ENCODE assay signal across 14 cellular contexts in the genomic region with DNA sequence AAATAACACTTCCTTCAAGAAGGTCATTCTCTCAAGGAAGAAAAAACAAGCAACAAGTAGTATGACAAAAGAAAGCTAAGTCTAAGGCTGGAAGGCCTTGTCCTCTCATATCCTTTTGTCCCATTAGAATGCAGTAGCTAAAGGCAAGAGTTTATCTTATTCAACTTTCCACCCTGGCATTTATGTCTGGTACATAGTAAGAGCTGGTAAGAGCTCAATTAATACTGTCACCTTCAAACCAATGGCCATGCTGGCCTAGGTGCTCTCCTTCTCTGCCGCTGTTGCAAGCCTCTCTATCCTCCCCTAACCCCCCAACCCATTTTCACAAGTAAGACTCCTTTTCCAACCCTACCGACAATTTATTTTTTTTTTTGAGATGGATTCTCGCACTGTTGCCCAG.
A peak's percentile ranks its signal among the peaks of the same experiment; 100 is the strongest.
DNase-seq lines count a peak whose midpoint lies in the region; ATAC-seq, FAIRE-seq and TF ChIP-seq lines count a peak whose summit lies in the region.
"Had no signal": no experiment of that assay in that cellular context is flagged by ENCODE, and none has a peak within 500 bp of the region (broad histone marks: within the 10 kb centered on the region; RNA-seq: fewer than 3 reads in every experiment).

No MANE protein-coding gene starts in this region.

- DNase-seq in activated naive CD8-positive, alpha-beta T cell treated with anti-CD3 and anti-CD28 coated beads, Interleukin-2, amount 50 U/mL, for 24 hours: no peak
- DNase-seq in activated naive CD8-positive, alpha-beta T cell treated with anti-CD3 and anti-CD28 coated beads for 36 hours: no peak
- DNase-seq in endodermal cell (no peak), pons (ENCODE audit: low spot score) (peak; percentile 31), urothelium cell line (ENCODE audit: low spot score) (no peak), NCI-H128 (lab: John Stamatoyannopoulos, UW; ENCODE audit: unreplicated experiment) (no peak)
- DNase-seq: 8988T; AML-193; CD4-positive, CD25-positive, alpha-beta regulatory T cell; HCEC 1CT had no signal

- H3K36me3 Mint-ChIP-seq in activated naive CD8-positive, alpha-beta T cell treated with anti-CD3 and anti-CD28 coated beads, Interleukin-2, amount 50 U/mL, for 24 hours (ENCODE audit: low read depth): peaks cover 6% of the 10 kb centered on the region
- peaks cover 14% of the 10 kb centered on the region for H3K36me3 Mint-ChIP-seq in activated naive CD8-positive, alpha-beta T cell treated with anti-CD3 and anti-CD28 coated beads for 36 hours
- H3K36me3 Mint-ChIP-seq in endodermal cell (ENCODE audit: low read depth): peaks cover 18% of the 10 kb centered on the region

- no peaks in the 10 kb centered on the region for H3K27me3 Mint-ChIP-seq in activated naive CD8-positive, alpha-beta T cell treated with anti-CD3 and anti-CD28 coated beads, Interleukin-2, amount 50 U/mL, for 24 hours
- H3K27me3 Mint-ChIP-seq in activated naive CD8-positive, alpha-beta T cell treated with anti-CD3 and anti-CD28 coated beads for 36 hours: no peaks in the 10 kb centered on the region
- no peaks in the 10 kb centered on the region for H3K27me3 Mint-ChIP-seq in endodermal cell (ENCODE audit: insufficient read depth)
- H3K27me3 Mint-ChIP-seq: CD4-positive, CD25-positive, alpha-beta regulatory T cell had no signal

- no peaks in the 10 kb centered on the region for H3K27me3 ChIP-seq in endodermal cell (ENCODE audit: control insufficient read depth, insufficient read depth, low read length, poor library complexity, severe bottlenecking)
- H3K27me3 ChIP-seq: BLaER1 had no signal

- H3K27ac ChIP-seq in HEK293 (ENCODE audit: extremely low read depth, low read depth, low read length) (no peak overlapping the region), endodermal cell (ENCODE audit: low read depth, low read length) (no peak overlapping the region)
- H3K27ac ChIP-seq: BLaER1 had no signal

- peaks cover 0 to 19% of the 10 kb centered on the region in 2 experiments; a peak in 2 of 3 replicates for H3K36me3 ChIP-seq in HEK293 (ENCODE audit: control insufficient read depth in 2 of 2, insufficient read depth in 1 of 2, low read length in 2 of 2)
- H3K36me3 ChIP-seq in endodermal cell (ENCODE audit: control insufficient read depth, insufficient read depth, low read length): peaks cover 38% of the 10 kb centered on the region

- FAIRE-seq in urothelium cell line (lab: Jason Lieb, UNC): no peak
- FAIRE-seq: H1 had no signal

- POLR2A ChIA-PET in HEK293 (lab: Yijun Ruan, JAX): no interaction called here

- H3K4me3 Mint-ChIP-seq in activated naive CD8-positive, alpha-beta T cell treated with anti-CD3 and anti-CD28 coated beads, Interleukin-2, amount 50 U/mL, for 24 hours: no peak overlapping the region
- no peak overlapping the region for H3K4me3 Mint-ChIP-seq in activated naive CD8-positive, alpha-beta T cell treated with anti-CD3 and anti-CD28 coated beads for 36 hours
- no peak overlapping the region for H3K4me3 Mint-ChIP-seq in endodermal cell
- H3K4me3 Mint-ChIP-seq: CD4-positive, CD25-positive, alpha-beta regulatory T cell had no signal

- CTCF ChIA-PET in HEK293 (lab: Yijun Ruan, JAX): interaction anchor here (0.8 kb wide), 1 partner anchor 119 kb away, joined by 3 read pairs; no protein-coding TSS in a partner anchor

- no peaks in the 10 kb centered on the region for H3K9me3 ChIP-seq in HEK293 (ENCODE audit: control insufficient read depth, insufficient read depth, low read depth, low read length)
- H3K9me3 ChIP-seq in endodermal cell (ENCODE audit: control insufficient read depth, low read length): no peaks in the 10 kb centered on the region
- H3K9me3 ChIP-seq: BLaER1 had no signal

- no peaks in the 10 kb centered on the region for H3K9me3 Mint-ChIP-seq in activated naive CD8-positive, alpha-beta T cell treated with anti-CD3 and anti-CD28 coated beads, Interleukin-2, amount 50 U/mL, for 24 hours
- no peaks in the 10 kb centered on the region for H3K9me3 Mint-ChIP-seq in activated naive CD8-positive, alpha-beta T cell treated with anti-CD3 and anti-CD28 coated beads for 36 hours
- no peaks in the 10 kb centered on the region for H3K9me3 Mint-ChIP-seq in endodermal cell
- H3K9me3 Mint-ChIP-seq: CD4-positive, CD25-positive, alpha-beta regulatory T cell had no signal

- TF ChIP-seq CTCF in HEK293 (tag by site-specific recombination; IDR thresholded peaks at IDR 0.05) (no peak), endodermal cell (conservative IDR thresholded peaks at IDR 0.05) (no peak)

- peak overlapping the region; percentile 6 for H3K27ac Mint-ChIP-seq in activated naive CD8-positive, alpha-beta T cell treated with anti-CD3 and anti-CD28 coated beads, Interleukin-2, amount 50 U/mL, for 24 hours
- H3K27ac Mint-ChIP-seq in activated naive CD8-positive, alpha-beta T cell treated with anti-CD3 and anti-CD28 coated beads for 36 hours: no peak overlapping the region
- H3K27ac Mint-ChIP-seq in endodermal cell: peak overlapping the region; percentile 76

- no peaks in the 10 kb centered on the region for H3K4me1 ChIP-seq in HEK293 (ENCODE audit: control insufficient read depth, insufficient read depth, low read length)
- no peaks in the 10 kb centered on the region for H3K4me1 ChIP-seq in endodermal cell (ENCODE audit: control insufficient read depth, insufficient read depth, low read length)
- H3K4me1 ChIP-seq: BLaER1 had no signal

- ATAC-seq in activated naive CD8-positive, alpha-beta T cell treated with anti-CD3 and anti-CD28 coated beads, Interleukin-2, amount 50 U/mL, for 24 hours: no peak
- ATAC-seq in HG03196 (IDR thresholded peaks at IDR 0.05; ENCODE audit: unreplicated experiment): no peak

- WGBS in endodermal cell (ENCODE audit: insufficient coverage in 1 of 2, insufficient read length in 1 of 2), 2 experiments: 90 to 96% methylated on average over 3 of the region's 3 CpGs

- H3K9ac ChIP-seq in endodermal cell (ENCODE audit: extremely low read depth, low read length, poor library complexity, severe bottlenecking): no peak overlapping the region
- H3K9ac ChIP-seq: BLaER1 had no signal

- no peaks in the 10 kb centered on the region for H3K4me1 Mint-ChIP-seq in activated naive CD8-positive, alpha-beta T cell treated with anti-CD3 and anti-CD28 coated beads, Interleukin-2, amount 50 U/mL, for 24 hours
- no peaks in the 10 kb centered on the region for H3K4me1 Mint-ChIP-seq in activated naive CD8-positive, alpha-beta T cell treated with anti-CD3 and anti-CD28 coated beads for 36 hours
- H3K4me1 Mint-ChIP-seq in endodermal cell: peaks cover 4% of the 10 kb centered on the region

- H3K4me3 ChIP-seq in HEK293 (ENCODE audit: low read depth, low read length) (no peak overlapping the region), endodermal cell (ENCODE audit: low read length) (no peak overlapping the region)
- H3K4me3 ChIP-seq: BLaER1 had no signal

TF ChIP-seq in HEK293, 187 proteins besides CTCF, POLR2A, EP300 and RAD21:
- TF ChIP-seq, protein P1, sequence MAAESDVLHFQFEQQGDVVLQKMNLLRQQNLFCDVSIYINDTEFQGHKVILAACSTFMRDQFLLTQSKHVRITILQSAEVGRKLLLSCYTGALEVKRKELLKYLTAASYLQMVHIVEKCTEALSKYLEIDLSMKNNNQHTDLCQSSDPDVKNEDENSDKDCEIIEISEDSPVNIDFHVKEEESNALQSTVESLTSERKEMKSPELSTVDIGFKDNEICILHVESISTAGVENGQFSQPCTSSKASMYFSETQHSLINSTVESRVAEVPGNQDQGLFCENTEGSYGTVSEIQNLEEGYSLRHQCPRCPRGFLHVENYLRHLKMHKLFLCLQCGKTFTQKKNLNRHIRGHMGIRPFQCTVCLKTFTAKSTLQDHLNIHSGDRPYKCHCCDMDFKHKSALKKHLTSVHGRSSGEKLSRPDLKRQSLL (tag by site-specific recombination; IDR thresholded peaks at IDR 0.05): no peak
- TF ChIP-seq SCRT2 (tag by site-specific recombination; IDR thresholded peaks at IDR 0.05): peak; percentile 26; the same call in 1 of the 2 replicates
TF ChIP-seq in HEK293: peak in this region for 1.
